12 cellular contexts compared by ENCODE assay signal in the genomic region with DNA sequence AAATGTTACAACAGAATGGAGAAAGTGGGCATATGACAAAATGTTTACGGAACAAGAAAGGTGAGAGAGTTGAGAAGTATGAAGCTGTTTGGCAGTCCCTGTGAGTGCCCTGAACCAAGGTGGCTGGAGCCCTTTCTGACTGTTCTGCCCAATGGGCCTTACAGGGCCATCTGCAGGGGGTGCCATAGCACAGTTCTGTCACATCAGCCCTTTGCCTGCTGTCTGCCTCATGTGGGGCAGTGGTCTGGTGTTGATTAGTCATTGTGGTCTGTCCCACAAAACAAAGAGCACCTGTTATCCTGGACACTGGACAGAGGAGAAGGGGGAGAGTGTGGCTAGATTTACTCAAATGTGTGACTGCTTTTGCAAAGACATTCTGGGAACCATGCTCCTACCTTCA. TPM values are rescaled to one million over a fixed set of nuclear protein-coding genes. Genes with fewer than 3 reads are reported as not detected.
DNase-seq lines count a peak whose midpoint lies in the region; ATAC-seq and TF ChIP-seq lines count a peak whose summit lies in the region.
"Had no signal": no experiment of that assay in that cellular context is flagged by ENCODE, and none has a peak within 500 bp of the region (broad histone marks: within the 10 kb centered on the region; RNA-seq: fewer than 3 reads in every experiment).

No MANE protein-coding gene starts in this region.

- no peak overlapping the region for H3K27ac ChIP-seq in CD4-positive, alpha-beta T cell (ENCODE audit: low read depth, low read length)
- H3K27ac ChIP-seq: BLaER1 treated with 17β-estradiol and CSF1 and Interleukin-3, amounts not matched to agents 10 nM and 100 nM had no signal

- peak; percentile 47 for ATAC-seq in GM19452 (IDR thresholded peaks at IDR 0.05; ENCODE audit: unreplicated experiment)
- ATAC-seq in HG03025 (IDR thresholded peaks at IDR 0.05; ENCODE audit: low FRiP score, unreplicated experiment) = peak; percentile 41
- no peak for ATAC-seq in HG03342 (IDR thresholded peaks at IDR 0.05; ENCODE audit: unreplicated experiment)
- no peak for ATAC-seq in CD4-positive, alpha-beta T cell (ENCODE audit: poor library complexity)

- intact Hi-C loops in Caco-2 (cut with micrococcal nuclease; ENCODE audit: unreplicated experiment) = no loop called here
- intact Hi-C loops in CD4-positive, alpha-beta T cell (cut with DNase I, micrococcal nuclease) = loop anchor here in 1 of 2 experiments (5.0 kb wide), 1 partner anchor 49 kb away; a partner anchor contains a TSS

- BruUV-seq in Caco-2 (replicated peaks; lab: Mats Ljungman, UMichigan) = no TSS peak

- peaks cover 13% of the 10 kb centered on the region; the same call in 1 of the 2 replicates for H3K9me3 ChIP-seq in Caco-2
- no peaks in the 10 kb centered on the region for H3K9me3 ChIP-seq in CD4-positive, alpha-beta T cell (ENCODE audit: control insufficient read depth, low read length)

- POLR2A ChIA-PET in Caco-2 (lab: Charles Lee) = no interaction called here
- POLR2A ChIA-PET in CD4-positive, alpha-beta T cell (lab: Charles Lee) = no interaction called here

- CTCF ChIA-PET in Caco-2 (lab: Charles Lee) = no interaction called here
- CTCF ChIA-PET in CD4-positive, alpha-beta T cell (lab: Charles Lee) = interaction anchor here (0.6 to 1.3 kb wide), 2 partner anchors 48 to 63 kb away, joined by 3 read pairs; no protein-coding TSS in a partner anchor

- no peaks in the 10 kb centered on the region for H3K36me3 Mint-ChIP-seq in Caco-2 (ENCODE audit: insufficient read depth, unreplicated experiment)
- no peaks in the 10 kb centered on the region for H3K36me3 Mint-ChIP-seq in CD4-positive, alpha-beta T cell (ENCODE audit: low read depth)

- H3K4me3 ChIP-seq in GM12864 (ENCODE audit: low read depth, low read length) (no peak overlapping the region), Caco-2 (ENCODE audit: low read depth, low read length) (no peak overlapping the region)
- H3K4me3 ChIP-seq: BLaER1 treated with 17β-estradiol and CSF1 and Interleukin-3, amounts not matched to agents 10 nM and 100 nM had no signal

- peak; percentile 6 for TF ChIP-seq CTCF in GM12864 (IDR thresholded peaks at IDR 0.05; ENCODE audit: low read depth, low read length, missing control alignments)
- TF ChIP-seq CTCF in Caco-2 (IDR thresholded peaks at IDR 0.05; ENCODE audit: insufficient read depth in 1 of 2, low read depth in 1 of 2, low read length in 1 of 2, severe bottlenecking in 1 of 2, unreplicated experiment in 1 of 2) = no peak
- no peak for TF ChIP-seq CTCF in CD4-positive, alpha-beta T cell (IDR thresholded peaks at IDR 0.05)

- peaks cover 14% of the 10 kb centered on the region for H3K9me3 Mint-ChIP-seq in Caco-2 (ENCODE audit: unreplicated experiment)
- H3K9me3 Mint-ChIP-seq in CD4-positive, alpha-beta T cell = peaks cover 2% of the 10 kb centered on the region

- DNase-seq in GM12864 (ENCODE audit: low read depth) (no peak), SK-MEL-5 (ENCODE audit: low read depth, low spot score) (peak; percentile 79), Caco-2 (no peak), kidney glomerular epithelial cell (lab: John Stamatoyannopoulos, UW) (no peak)
- no peak for DNase-seq in CD4-positive, alpha-beta T cell
- DNase-seq: activated naive CD4-positive, alpha-beta T cell treated with anti-CD3 and anti-CD28 coated beads, Interleukin-2, amount 50 U/mL, for 16 hours; NCI-H187; retina had no signal

- no peaks in the 10 kb centered on the region for H3K36me3 ChIP-seq in Caco-2 (ENCODE audit: control insufficient read depth, insufficient read depth, low read length)
- H3K36me3 ChIP-seq: BLaER1 treated with 17β-estradiol and CSF1 and Interleukin-3, amounts not matched to agents 10 nM and 100 nM had no signal

- peaks cover 44% of the 10 kb centered on the region for H3K4me1 Mint-ChIP-seq in Caco-2 (ENCODE audit: low read depth, unreplicated experiment)
- H3K4me1 Mint-ChIP-seq in CD4-positive, alpha-beta T cell (ENCODE audit: low read depth) = peaks cover 48% of the 10 kb centered on the region

- no peaks in the 10 kb centered on the region for H3K27me3 ChIP-seq in Caco-2 (replicated peaks; ENCODE audit: control insufficient read depth, insufficient read depth, low read length)
- no peaks in the 10 kb centered on the region for H3K27me3 ChIP-seq in CD4-positive, alpha-beta T cell (ENCODE audit: control insufficient read depth, insufficient read depth, low read length)
- H3K27me3 ChIP-seq: BLaER1 treated with 17β-estradiol and CSF1 and Interleukin-3, amounts not matched to agents 10 nM and 100 nM had no signal

- H3K27me3 Mint-ChIP-seq in Caco-2 (ENCODE audit: insufficient read depth, unreplicated experiment) = no peaks in the 10 kb centered on the region
- no peaks in the 10 kb centered on the region for H3K27me3 Mint-ChIP-seq in CD4-positive, alpha-beta T cell

- in situ Hi-C loops in SK-MEL-5 (cut with HindIII; ENCODE audit: low pct_unique_long_range_greater_than_20kb, low sequenced_read_pairs) = no loop called here

- peaks cover 34% of the 10 kb centered on the region for H3K4me1 ChIP-seq in Caco-2

- no peak overlapping the region for H3K4me3 Mint-ChIP-seq in Caco-2 (ENCODE audit: unreplicated experiment)
- H3K4me3 Mint-ChIP-seq in CD4-positive, alpha-beta T cell = no peak overlapping the region

- no peak overlapping the region for H3K27ac Mint-ChIP-seq in Caco-2 (ENCODE audit: unreplicated experiment)
- no peak overlapping the region for H3K27ac Mint-ChIP-seq in CD4-positive, alpha-beta T cell

RNA-seq across cellular contexts. Expression of a gene that starts 51.5 kb away (rescaled TPM):
- total RNA-seq in SK-MEL-5 (2014; rRNA removed; shearing (Covaris generic)) = 12.9 and 13.3 TPM in 2 replicates
- 11.0 and 16.5 TPM in 2 replicates for polyA plus RNA-seq in SK-MEL-5 (2015; cell fraction: cytosol; rRNA removed)
- polyA plus RNA-seq in SK-MEL-5 (2015; cell fraction: nucleus; rRNA removed) = 66.8 and 96.5 TPM in 2 replicates
- total RNA-seq in Caco-2 (2022) = 43.9 and 45.1 TPM in 2 replicates
- total RNA-seq in CD4-positive, alpha-beta T cell = 10 to 100 TPM; 25.4 to 25.9 TPM

Comparison
In these comparisons a context has a peak if more than half of its experiments do, and no peak if none do; other contexts are left out.
1. ATAC-seq: peak in GM19452 (single experiment) and HG03025 (single experiment); none in HG03342 (single experiment) and CD4-positive, alpha-beta T cell (single experiment).